ENCODE assay signal across 24 cellular contexts in the genomic region with DNA sequence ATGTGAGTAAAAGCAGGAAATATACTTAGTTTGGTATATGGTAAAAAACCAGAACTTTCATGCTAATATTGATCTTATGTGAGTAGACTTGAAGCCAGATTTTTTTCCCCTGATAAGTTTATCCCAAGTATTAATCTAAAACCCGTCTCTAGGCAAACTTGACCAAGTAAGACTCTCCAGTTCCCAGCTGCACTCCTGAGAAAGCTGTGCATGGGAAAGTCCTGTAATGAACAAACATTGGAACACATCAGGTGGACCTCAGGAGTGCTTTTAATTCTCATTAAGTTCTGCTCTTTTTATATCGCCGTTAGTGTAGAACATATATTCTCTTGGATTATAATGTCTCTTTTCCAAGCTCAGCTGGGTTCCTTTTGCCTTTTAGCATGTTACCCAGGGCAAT.
"Had no signal": no experiment of that assay in that cellular context is flagged by ENCODE, and none has a peak within 500 bp of the region (broad histone marks: within the 10 kb centered on the region; RNA-seq: fewer than 3 reads in every experiment).

No MANE protein-coding gene starts in this region.

- ATAC-seq: T-helper 17 cell had no signal

- DNase-seq: activated CD4-positive, CD25-positive, alpha-beta regulatory T cell; activated effector memory CD4-positive, alpha-beta T cell treated with anti-CD3 and anti-CD28 coated beads, Interleukin-2, amount 50 U/mL, for 16 hours; activated naive CD4-positive, alpha-beta T cell treated with Interleukin-2 at 50 U/mL for 16 hours; amygdala; brain microvascular endothelial cell; MG63; NCI-H1092 treated with DMSO at 0.1 percent for 48 hours; NCI-H1436; NCI-H187; NCI-H2081; NCI-H524; Peyer's patch; Right ventricle myocardium superior; SJCRH30; SK-N-SH; SW 1271; T-helper 17 cell; T-helper 9 cell had no signal

- H3K4me1 ChIP-seq: Peyer's patch had no signal

- H3K9me3 Mint-ChIP-seq: activated naive CD4-positive, alpha-beta T cell treated with anti-CD3 and anti-CD28 coated beads, Interleukin-2, amount 50 U/mL, for 72 hours; activated T-helper 1 cell treated with anti-CD3 and anti-CD28 coated beads, Interleukin-12 subunit alpha, Interleukin-12 subunit beta, Interleukin-2, Interleukin-4 antibody, amounts not matched to agents 30 ng/mL and 10 ng/mL and 1 ng/mL, durations not matched to agents 14 hours and 24 hours and 36 hours had no signal

- H3K9me3 ChIP-seq: MG63, Peyer's patch, SJCRH30, SK-N-SH had no signal

- H3K4me3 Mint-ChIP-seq: activated T-helper 1 cell treated with anti-CD3 and anti-CD28 coated beads, Interleukin-12 subunit alpha, Interleukin-12 subunit beta, Interleukin-2, Interleukin-4 antibody, amounts not matched to agents 30 ng/mL and 10 ng/mL and 1 ng/mL, durations not matched to agents 14 hours and 24 hours and 36 hours; T-helper 17 cell had no signal

- FAIRE-seq: astrocyte had no signal

- H3K27me3 Mint-ChIP-seq: T-helper 17 cell had no signal

- H3K27ac ChIP-seq: brain microvascular endothelial cell, cardiac muscle cell, KMS-11, Peyer's patch, RWPE1, SJCRH30 had no signal

- H3K4me3 ChIP-seq: cardiac muscle cell, MG63, Peyer's patch, SJCRH30 had no signal

- H3K27ac Mint-ChIP-seq: activated T-helper 1 cell treated with anti-CD3 and anti-CD28 coated beads, Interleukin-12 subunit alpha, Interleukin-12 subunit beta, Interleukin-2, Interleukin-4 antibody, amounts not matched to agents 30 ng/mL and 10 ng/mL and 1 ng/mL, durations not matched to agents 14 hours and 24 hours and 36 hours; T-helper 17 cell had no signal

- H3K27me3 ChIP-seq: brain microvascular endothelial cell, cardiac muscle cell, MG63, Peyer's patch, SJCRH30 had no signal
